In genomic region chr5:14445581-14446290, GRCh38 we compare ENCODE assay signal across 10 cellular contexts.
DNase-seq lines count a peak whose midpoint lies in the region; ATAC-seq and TF ChIP-seq lines count a peak whose summit lies in the region.
"Had no signal": no experiment of that assay in that cellular context is flagged by ENCODE, and none has a peak within 500 bp of the region (broad histone marks: within the 10 kb centered on the region; RNA-seq: fewer than 3 reads in every experiment).

No MANE protein-coding gene starts in this region.

- peaks cover 33% of the 10 kb centered on the region for H3K4me1 Mint-ChIP-seq in WTC11

- H3K27me3 Mint-ChIP-seq in WTC11 (ENCODE audit: low read depth): no peaks in the 10 kb centered on the region
- H3K27me3 Mint-ChIP-seq: natural killer cell treated with Interleukin-12 subunit alpha and Interleukin-12 subunit beta and Interleukin-15 and Interleukin-18, amount 100 ng/mL, for 72 hours had no signal

- no peak overlapping the region for H3K4me3 ChIP-seq in skin epidermis

- no peak overlapping the region; the same call in 1 of the 2 replicates for H3K4me3 Mint-ChIP-seq in WTC11
- H3K4me3 Mint-ChIP-seq: natural killer cell treated with Interleukin-12 subunit alpha and Interleukin-12 subunit beta and Interleukin-15 and Interleukin-18, amount 100 ng/mL, for 72 hours had no signal

- H3K27ac ChIP-seq in skin epidermis: peak overlapping the region in 17 of 21 experiments; percentile 2 to 65 (median 41)

- POLR2A ChIA-PET in WTC11 (lab: Charles Lee): no interaction called here

- intact Hi-C loops in left ventricle myocardium superior (cut with micrococcal nuclease): no loop called here

- ATAC-seq in WTC11 (peak; percentile 94), left ventricle myocardium superior (peak; percentile 7), HG03139 (IDR thresholded peaks at IDR 0.05; ENCODE audit: unreplicated experiment) (no peak)
- ATAC-seq: natural killer cell treated with Interleukin-12 subunit alpha and Interleukin-12 subunit beta and Interleukin-15 and Interleukin-18, amount 100 ng/mL, for 72 hours had no signal

- peak overlapping the region; percentile 87 for H3K27ac Mint-ChIP-seq in WTC11
- H3K27ac Mint-ChIP-seq: natural killer cell treated with Interleukin-12 subunit alpha and Interleukin-12 subunit beta and Interleukin-15 and Interleukin-18, amount 100 ng/mL, for 72 hours had no signal

- peaks cover 7% of the 10 kb centered on the region; the same call in 1 of the 2 replicates for H3K36me3 Mint-ChIP-seq in WTC11
- H3K36me3 Mint-ChIP-seq: natural killer cell treated with Interleukin-12 subunit alpha and Interleukin-12 subunit beta and Interleukin-15 and Interleukin-18, amount 100 ng/mL, for 72 hours had no signal

- CTCF ChIA-PET in WTC11 (lab: Charles Lee): interaction anchor here (1.0 kb wide), 1 partner anchor 203 kb away, joined by 4 read pairs; no protein-coding TSS in a partner anchor

- no peak for TF ChIP-seq CTCF in WTC11 (IDR thresholded peaks at IDR 0.05)

- DNase-seq in NCI-H146 (lab: John Stamatoyannopoulos, UW) (peak; percentile 85), WTC11 (ENCODE audit: low spot score) (peak; percentile 56), left ventricle myocardium superior (no peak), DMS 273 (lab: John Stamatoyannopoulos, UW; ENCODE audit: unreplicated experiment) (no peak), HUDEP-2 (lab: John Stamatoyannopoulos, UW; ENCODE audit: unreplicated experiment in 76 of 76) (no peak), NCI-H187 treated with DMSO at 0.1 percent for 48 hours (lab: John Stamatoyannopoulos, UW) (no peak)
- DNase-seq: T-helper 1 cell had no signal

- no peaks in the 10 kb centered on the region for H3K9me3 Mint-ChIP-seq in WTC11
- H3K9me3 Mint-ChIP-seq: natural killer cell treated with Interleukin-12 subunit alpha and Interleukin-12 subunit beta and Interleukin-15 and Interleukin-18, amount 100 ng/mL, for 72 hours had no signal

TF ChIP-seq in WTC11, 78 proteins besides CTCF, POLR2A, EP300 and RAD21:
- no peak for TF ChIP-seq GRHL2 (CRISPR knock-in tag; IDR thresholded peaks at IDR 0.05; ENCODE audit: insufficient replicate concordance, severe bottlenecking)

Comparison
In these comparisons a context has a peak if more than half of its experiments do, and no peak if none do; other contexts are left out.
1. DNase-seq: peak in NCI-H146 (single experiment) and WTC11 (single experiment); none in left ventricle myocardium superior (single experiment), DMS 273 (single experiment), HUDEP-2 (0 of 76) and NCI-H187 treated with DMSO at 0.1 percent for 48 hours (single experiment).